In the genomic region with DNA sequence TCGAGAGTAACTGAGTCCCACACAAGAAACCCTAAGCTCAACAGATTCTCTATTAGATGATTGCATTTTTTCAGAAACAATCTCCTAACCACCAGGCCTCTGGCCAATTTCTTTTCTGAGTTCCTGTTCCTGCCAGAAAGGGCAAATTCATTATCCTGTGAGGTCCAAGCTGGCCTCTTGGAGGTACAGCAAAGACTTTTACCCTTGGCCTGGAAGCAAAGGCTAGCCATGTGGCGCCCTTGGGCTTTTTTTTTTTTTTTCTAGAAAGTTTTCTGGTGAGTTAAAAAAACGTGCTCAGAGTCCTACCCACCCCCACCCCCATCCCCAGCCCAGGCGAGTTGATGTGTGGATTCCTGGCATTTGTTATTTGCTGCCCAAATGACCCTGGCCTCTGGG, we compare ENCODE assay signal across 8 cellular contexts. TPM values are rescaled to one million over a fixed set of nuclear protein-coding genes. Genes with fewer than 3 reads are reported as not detected.
DNase-seq lines count a peak whose midpoint lies in the region; ATAC-seq and TF ChIP-seq lines count a peak whose summit lies in the region.

No MANE protein-coding gene starts in this region.

- no peaks in the 10 kb centered on the region for H3K27me3 Mint-ChIP-seq in activated CD4-positive, alpha-beta T cell treated with anti-CD3 and anti-CD28 coated beads, Interleukin-2, amount 10 ng/mL, durations not matched to agents 24 days and 14 days
- no peaks in the 10 kb centered on the region for H3K27me3 Mint-ChIP-seq in activated CD4-positive, alpha-beta memory T cell treated with anti-CD3 and anti-CD28 coated beads, Interleukin-2, amount 10 ng/mL, durations not matched to agents 7 days and 5 days

- H3K9me3 Mint-ChIP-seq in activated CD4-positive, alpha-beta T cell treated with anti-CD3 and anti-CD28 coated beads, Interleukin-2, amount 10 ng/mL, durations not matched to agents 24 days and 14 days: peaks cover 3% of the 10 kb centered on the region
- peaks cover 8% of the 10 kb centered on the region for H3K9me3 Mint-ChIP-seq in activated CD4-positive, alpha-beta memory T cell treated with anti-CD3 and anti-CD28 coated beads, Interleukin-2, amount 10 ng/mL, durations not matched to agents 7 days and 5 days

- POLR2A ChIA-PET in activated CD4-positive, alpha-beta memory T cell treated with anti-CD3 and anti-CD28 coated beads, Interleukin-2, amount 10 ng/mL, durations not matched to agents 7 days and 5 days (lab: Charles Lee): interaction anchor here (0.9 to 3.1 kb wide), 10 partner anchors 14 to 191 kb away, joined by 3 to 105 read pairs (median 4); partner anchors contain the start of genes EEF1A1, MTO1 and SLC17A5

- no peaks in the 10 kb centered on the region for H3K9me3 ChIP-seq in neutrophil

- peak overlapping the region; percentile 99 for H3K27ac Mint-ChIP-seq in activated CD4-positive, alpha-beta T cell treated with anti-CD3 and anti-CD28 coated beads, Interleukin-2, amount 10 ng/mL, durations not matched to agents 24 days and 14 days
- peak overlapping the region; percentile 91 for H3K27ac Mint-ChIP-seq in activated CD4-positive, alpha-beta memory T cell treated with anti-CD3 and anti-CD28 coated beads, Interleukin-2, amount 10 ng/mL, durations not matched to agents 7 days and 5 days

- CTCF ChIA-PET in activated CD4-positive, alpha-beta memory T cell treated with anti-CD3 and anti-CD28 coated beads, Interleukin-2, amount 10 ng/mL, durations not matched to agents 7 days and 5 days (lab: Charles Lee): interaction anchor here (0.8 to 2.2 kb wide), 8 partner anchors 9 to 185 kb away, joined by 3 to 10 read pairs (median 4); partner anchors contain the start of gene DDX43

- peak overlapping the region; percentile 6 to 20 for H3K4me3 ChIP-seq in foreskin fibroblast (ENCODE audit: low read depth in 1 of 2, low read length in 2 of 2)
- H3K4me3 ChIP-seq in neutrophil (ENCODE audit: low read depth in 1 of 2, low read length in 1 of 2): peak overlapping the region in 1 of 2 experiments; percentile 9

- H3K27me3 ChIP-seq in neutrophil: no peaks in the 10 kb centered on the region

- H3K27ac ChIP-seq in neutrophil: peak overlapping the region; percentile 57

- H3K36me3 ChIP-seq in neutrophil: no peaks in the 10 kb centered on the region

- H3K4me1 Mint-ChIP-seq in activated CD4-positive, alpha-beta T cell treated with anti-CD3 and anti-CD28 coated beads, Interleukin-2, amount 10 ng/mL, durations not matched to agents 24 days and 14 days: peaks cover 14% of the 10 kb centered on the region
- peaks cover 25% of the 10 kb centered on the region for H3K4me1 Mint-ChIP-seq in activated CD4-positive, alpha-beta memory T cell treated with anti-CD3 and anti-CD28 coated beads, Interleukin-2, amount 10 ng/mL, durations not matched to agents 7 days and 5 days

- peaks cover 10 to 14% of the 10 kb centered on the region in 2 experiments for H3K4me1 ChIP-seq in neutrophil (ENCODE audit: control insufficient read depth in 1 of 2, insufficient read depth in 1 of 2, low read depth in 1 of 2, low read length in 1 of 2)

- ATAC-seq in HG03442 (IDR thresholded peaks at IDR 0.05; ENCODE audit: unreplicated experiment) (peak; percentile 7), GM18873 (IDR thresholded peaks at IDR 0.05; ENCODE audit: low FRiP score, unreplicated experiment) (no peak)

- intact Hi-C loops in activated CD4-positive, alpha-beta T cell treated with anti-CD3 and anti-CD28 coated beads, Interleukin-2, amount 10 ng/mL, durations not matched to agents 24 days and 14 days (cut with micrococcal nuclease): loop anchor here (1.0 to 5.0 kb wide), 3 partner anchors 15 to 1702 kb away; partner anchors contain the start of genes EEF1A1 and TMEM30A

- TF ChIP-seq CTCF in foreskin fibroblast (IDR thresholded peaks at IDR 0.05; ENCODE audit: low read depth, low read length) (no peak), neutrophil (IDR thresholded peaks at IDR 0.05) (no peak)

- peak; percentile 60 for DNase-seq in activated CD4-positive, alpha-beta T cell treated with anti-CD3 and anti-CD28 coated beads, Interleukin-2, amount 10 ng/mL, durations not matched to agents 24 days and 14 days
- no peak for DNase-seq in activated CD4-positive, alpha-beta T cell treated with anti-CD3 and anti-CD28 coated beads for 1 hour
- DNase-seq in activated CD4-positive, alpha-beta memory T cell treated with anti-CD3 and anti-CD28 coated beads, Interleukin-2, amount 10 ng/mL, durations not matched to agents 7 days and 5 days: no peak
- peak; percentile 86 to 95 for DNase-seq in foreskin fibroblast
- no peak for DNase-seq in cerebellar nuclear complex (lab: John Stamatoyannopoulos, UW)

- peaks cover 8% of the 10 kb centered on the region for H3K36me3 Mint-ChIP-seq in activated CD4-positive, alpha-beta T cell treated with anti-CD3 and anti-CD28 coated beads, Interleukin-2, amount 10 ng/mL, durations not matched to agents 24 days and 14 days (ENCODE audit: low read depth)
- peaks cover 5% of the 10 kb centered on the region for H3K36me3 Mint-ChIP-seq in activated CD4-positive, alpha-beta memory T cell treated with anti-CD3 and anti-CD28 coated beads, Interleukin-2, amount 10 ng/mL, durations not matched to agents 7 days and 5 days (ENCODE audit: low read depth)

- peak overlapping the region; percentile 71 for H3K4me3 Mint-ChIP-seq in activated CD4-positive, alpha-beta T cell treated with anti-CD3 and anti-CD28 coated beads, Interleukin-2, amount 10 ng/mL, durations not matched to agents 24 days and 14 days
- H3K4me3 Mint-ChIP-seq in activated CD4-positive, alpha-beta memory T cell treated with anti-CD3 and anti-CD28 coated beads, Interleukin-2, amount 10 ng/mL, durations not matched to agents 7 days and 5 days: peak overlapping the region; percentile 65

RNA-seq across cellular contexts. Expression of gene EEF1A1, which starts 59.0 kb away (rescaled TPM):
- 9,514 and 9,634 TPM in 2 replicates for total RNA-seq in activated CD4-positive, alpha-beta T cell treated with anti-CD3 and anti-CD28 coated beads, Interleukin-2, amount 10 ng/mL, durations not matched to agents 24 days and 14 days
- total RNA-seq in activated CD4-positive, alpha-beta memory T cell treated with anti-CD3 and anti-CD28 coated beads, Interleukin-2, amount 10 ng/mL, durations not matched to agents 7 days and 5 days: 1,000 to 10,000 TPM; 7,440 to 7,455 TPM

Comparison
In these comparisons a context has a peak if more than half of its experiments do, and no peak if none do; other contexts are left out.
1. DNase-seq: peak in activated CD4-positive, alpha-beta T cell treated with anti-CD3 and anti-CD28 coated beads, Interleukin-2, amount 10 ng/mL, durations not matched to agents 24 days and 14 days (single experiment) and foreskin fibroblast (2 of 2); none in activated CD4-positive, alpha-beta T cell treated with anti-CD3 and anti-CD28 coated beads for 1 hour (single experiment), activated CD4-positive, alpha-beta memory T cell treated with anti-CD3 and anti-CD28 coated beads, Interleukin-2, amount 10 ng/mL, durations not matched to agents 7 days and 5 days (single experiment) and cerebellar nuclear complex (0 of 2).